Comparison of ENCODE assay signal across 1 cellular context in genomic region chr15:78808550-78808949, GRCh38.
TF ChIP-seq lines count a peak whose summit lies in the region.

No MANE protein-coding gene starts in this region.

TF ChIP-seq in HCT116, 20 proteins besides CTCF, POLR2A, EP300 and RAD21 (continued from another document):
- TF ChIP-seq EZH2phosphoT487 (IDR thresholded peaks at IDR 0.05; ENCODE audit: borderline replicate concordance): no peak
- TF ChIP-seq MAX (IDR thresholded peaks at IDR 0.05): no peak
- TF ChIP-seq ZBTB33 (IDR thresholded peaks at IDR 0.05; ENCODE audit: extremely low read depth, insufficient replicate concordance, low read length): no peak
